Comparison of ENCODE assay signal across 25 cellular contexts in the genomic region with DNA sequence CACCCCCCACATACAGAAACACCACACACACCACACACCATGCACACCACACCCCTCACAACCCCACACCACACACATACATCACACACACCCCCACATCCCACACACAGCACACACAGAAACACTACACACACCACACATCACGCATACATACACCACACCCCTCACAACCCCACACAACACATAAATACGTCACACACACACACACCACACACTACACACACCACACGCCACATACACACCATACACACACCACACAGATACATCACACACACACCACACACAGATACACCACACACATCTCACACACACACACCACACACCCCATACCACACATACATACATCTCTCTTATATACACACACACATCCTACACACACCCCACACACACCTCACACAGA.
DNase-seq lines count a peak whose midpoint lies in the region; ATAC-seq, FAIRE-seq and TF ChIP-seq lines count a peak whose summit lies in the region.
"Had no signal": no experiment of that assay in that cellular context is flagged by ENCODE, and none has a peak within 500 bp of the region (broad histone marks: within the 10 kb centered on the region; RNA-seq: fewer than 3 reads in every experiment).

No MANE protein-coding gene starts in this region.

- no peak overlapping the region for H3K4me3 ChIP-seq in HepG2 (replicated peaks in 1 of 3; ENCODE audit: insufficient read depth in 1 of 3, low read depth in 2 of 3, low read length in 3 of 3)
- H3K4me3 ChIP-seq in right lobe of liver: no peak overlapping the region
- H3K4me3 ChIP-seq in keratinocyte (ENCODE audit: control insufficient read depth in 2 of 3, extremely low read depth in 1 of 3, insufficient read depth in 2 of 3, low read depth in 1 of 3, low read length in 3 of 3): no peak overlapping the region
- H3K4me3 ChIP-seq in smooth muscle cell: no peak overlapping the region
- H3K4me3 ChIP-seq: gastroesophageal sphincter, GM23248, SK-N-MC had no signal

- ATAC-seq in HepG2 (no peak), right lobe of liver (no peak), HG02763 (IDR thresholded peaks at IDR 0.05; ENCODE audit: unreplicated experiment) (no peak), GM18868 (IDR thresholded peaks at IDR 0.05; ENCODE audit: unreplicated experiment) (no peak)
- no peak for ATAC-seq in activated naive CD8-positive, alpha-beta T cell treated with anti-CD3 and anti-CD28 coated beads, Interleukin-2, amount 50 U/mL, for 24 hours
- ATAC-seq: gastroesophageal sphincter, left colon had no signal

- 53% methylated on average over 3 of the region's 3 CpGs for WGBS in HepG2 (ENCODE audit: low lambda C conversion rate)
- WGBS in right lobe of liver (ENCODE audit: insufficient coverage, low coverage, low lambda C conversion rate, missing lambda C conversion rate): 93% methylated on average over 3 of the region's 3 CpGs
- whole genome bisulfite sequencing in smooth muscle cell (ENCODE audit: low lambda C conversion rate): 95% methylated on average over 3 of the region's 3 CpGs

- H2AFZ ChIP-seq in HepG2 (ENCODE audit: low read length) (no peak overlapping the region), keratinocyte (ENCODE audit: control insufficient read depth, low read length) (peak overlapping the region; percentile 55), smooth muscle cell (ENCODE audit: low read depth) (no peak overlapping the region)
- H2AFZ ChIP-seq: GM23248 had no signal

- DNase-seq in HepG2 (ENCODE audit: low spot score): no peak
- no peak for DNase-seq in right lobe of liver
- no peak for DNase-seq in activated naive CD8-positive, alpha-beta T cell treated with anti-CD3 and anti-CD28 coated beads, Interleukin-2, amount 50 U/mL, for 24 hours
- DNase-seq in keratinocyte (ENCODE audit: low read depth, low spot score): no peak
- DNase-seq in urothelium cell line (ENCODE audit: low spot score): no peak
- DNase-seq in smooth muscle cell (lab: John Stamatoyannopoulos, UW; ENCODE audit: unreplicated experiment): no peak
- DNase-seq: activated CD4-positive, CD25-positive, alpha-beta regulatory T cell; activated T-cell treated with anti-CD3 and anti-CD28 coated beads for 4 hours; dermis blood vessel endothelial cell; DND-41; left colon; midbrain; NCI-H1105 treated with DMSO at 0.1 percent for 48 hours; NCI-H2107; NCI-H510A; NK-92 treated with Interleukin-12 subunit alpha and Interleukin-12 subunit beta, amount 100 ng/mL, for 24 hours; stimulated activated CD8-positive, alpha-beta memory T cell treated with anti-CD3 and anti-CD28 coated beads, Interleukin-4, amount 100 ng/mL, for 48 hours; T1000 had no signal

- no peak for TF ChIP-seq CTCF in HepG2 (CRISPR knock-in tag; IDR thresholded peaks at IDR 0.05)
- no peak for TF ChIP-seq CTCF in right lobe of liver (IDR thresholded peaks at IDR 0.05)
- no peak for TF ChIP-seq CTCF in keratinocyte (optimal IDR thresholded peaks at IDR 0.05 in 1 of 3, IDR thresholded peaks at IDR 0.05 in 1 of 3, conservative IDR thresholded peaks at IDR 0.05 in 1 of 3; ENCODE audit: extremely low read depth in 1 of 3, insufficient read depth in 2 of 3, low read length in 3 of 3)
- TF ChIP-seq CTCF in smooth muscle cell (IDR thresholded peaks at IDR 0.05; ENCODE audit: borderline replicate concordance, insufficient read depth, poor library complexity, severe bottlenecking): no peak

- H3K4me1 ChIP-seq in HepG2 (ENCODE audit: insufficient read depth, low read length) (no peaks in the 10 kb centered on the region), right lobe of liver (no peaks in the 10 kb centered on the region), keratinocyte (ENCODE audit: control insufficient read depth, extremely low read depth, insufficient read depth, low read length) (peaks cover 7% of the 10 kb centered on the region), smooth muscle cell (ENCODE audit: low read depth) (no peaks in the 10 kb centered on the region)
- H3K4me1 ChIP-seq: gastroesophageal sphincter had no signal

- intact Hi-C loops in HepG2 (cut with micrococcal nuclease; ENCODE audit: unreplicated experiment): no loop called here
- intact Hi-C loops in right lobe of liver (cut with DNase I): no loop called here

- H3K79me2 ChIP-seq in HepG2 (ENCODE audit: insufficient read depth, low read length): no peaks in the 10 kb centered on the region
- no peaks in the 10 kb centered on the region for H3K79me2 ChIP-seq in keratinocyte (ENCODE audit: control insufficient read depth, insufficient read depth, low read length)
- no peaks in the 10 kb centered on the region for H3K79me2 ChIP-seq in smooth muscle cell (ENCODE audit: low read depth)

- H3K9me3 ChIP-seq in HepG2 (ENCODE audit: low read length): no peaks in the 10 kb centered on the region
- H3K9me3 ChIP-seq in right lobe of liver: no peaks in the 10 kb centered on the region
- H3K9me3 ChIP-seq in keratinocyte (ENCODE audit: control insufficient read depth, low read depth, low read length): no peaks in the 10 kb centered on the region
- no peaks in the 10 kb centered on the region for H3K9me3 ChIP-seq in smooth muscle cell (replicated peaks; ENCODE audit: low read depth)
- H3K9me3 ChIP-seq: gastroesophageal sphincter, neutrophil had no signal

- in situ Hi-C loops in HepG2 (cut with HindIII; ENCODE audit: extremely low pct_ligation_motif_present, low pct_unique_long_range_greater_than_20kb): no loop called here

- FAIRE-seq in HepG2 (lab: Jason Lieb, UNC) (peak; percentile 21), keratinocyte (lab: Jason Lieb, UNC) (peak; percentile 81), urothelium cell line (lab: Jason Lieb, UNC) (peak; percentile 100)

- no peak overlapping the region for H3K4me3 Mint-ChIP-seq in activated naive CD8-positive, alpha-beta T cell treated with anti-CD3 and anti-CD28 coated beads, Interleukin-2, amount 50 U/mL, for 24 hours

- no TSS peak for BruUV-seq in HepG2 (replicated peaks; lab: Mats Ljungman, UMichigan)

- H3K9me3 Mint-ChIP-seq in activated naive CD8-positive, alpha-beta T cell treated with anti-CD3 and anti-CD28 coated beads, Interleukin-2, amount 50 U/mL, for 24 hours: no peaks in the 10 kb centered on the region

- H3K9me1 ChIP-seq in keratinocyte (ENCODE audit: control insufficient read depth, extremely low read depth, insufficient read depth, low read length): no peaks in the 10 kb centered on the region

- peaks cover 4% of the 10 kb centered on the region for H3K4me1 Mint-ChIP-seq in activated naive CD8-positive, alpha-beta T cell treated with anti-CD3 and anti-CD28 coated beads, Interleukin-2, amount 50 U/mL, for 24 hours

- H3K27ac Mint-ChIP-seq in activated naive CD8-positive, alpha-beta T cell treated with anti-CD3 and anti-CD28 coated beads, Interleukin-2, amount 50 U/mL, for 24 hours: peak overlapping the region; percentile 13

- H3K9ac ChIP-seq in HepG2 (ENCODE audit: insufficient read depth, low read depth, low read length): no peak overlapping the region
- H3K9ac ChIP-seq in keratinocyte (ENCODE audit: control insufficient read depth, extremely low read depth, insufficient read depth, low read length): no peak overlapping the region
- H3K9ac ChIP-seq in smooth muscle cell (ENCODE audit: low read depth): no peak overlapping the region
- H3K9ac ChIP-seq: GM23248 had no signal

- CTCF ChIA-PET in HepG2 (lab: Yijun Ruan, JAX; ENCODE audit: low intra/inter-chr PET ratio, low total read pairs): no interaction called here

- H3K36me3 ChIP-seq in HepG2 (replicated peaks in 1 of 2; ENCODE audit: control insufficient read depth in 1 of 2, insufficient read depth in 2 of 2, low read length in 2 of 2) (no peaks in the 10 kb centered on the region), right lobe of liver (no peaks in the 10 kb centered on the region), keratinocyte (ENCODE audit: control insufficient read depth in 2 of 2, extremely low read depth in 1 of 2, insufficient read depth in 2 of 2, low read length in 2 of 2) (no peaks in the 10 kb centered on the region), smooth muscle cell (ENCODE audit: low read depth) (no peaks in the 10 kb centered on the region)
- H3K36me3 ChIP-seq: gastroesophageal sphincter had no signal

- TF ChIP-seq RAD21 in HepG2 (CRISPR knock-in tag; IDR thresholded peaks at IDR 0.05): no peak

- no peaks in the 10 kb centered on the region for H3K27me3 Mint-ChIP-seq in activated naive CD8-positive, alpha-beta T cell treated with anti-CD3 and anti-CD28 coated beads, Interleukin-2, amount 50 U/mL, for 24 hours

- dilution Hi-C loops in keratinocyte (cut with MboI; ENCODE audit: extremely low pct_ligation_motif_present, low sequenced_read_pairs): no loop called here

- H4K20me1 ChIP-seq in HepG2 (ENCODE audit: insufficient read depth, low read length) (no peaks in the 10 kb centered on the region), keratinocyte (ENCODE audit: control insufficient read depth, extremely low read depth, insufficient read depth, low read length) (no peaks in the 10 kb centered on the region), smooth muscle cell (ENCODE audit: low read depth) (no peaks in the 10 kb centered on the region)

- POLR2A ChIA-PET in HepG2 (lab: Yijun Ruan, JAX): no interaction called here

- H3K27me3 ChIP-seq in HepG2 (ENCODE audit: control insufficient read depth in 1 of 2, insufficient read depth in 2 of 2, low read length in 2 of 2) (peaks cover 0 to 1% of the 10 kb centered on the region in 2 experiments; a peak in 2 of 5 replicates), right lobe of liver (no peaks in the 10 kb centered on the region), keratinocyte (ENCODE audit: control insufficient read depth, extremely low read depth, insufficient read depth, low read length) (no peaks in the 10 kb centered on the region), smooth muscle cell (ENCODE audit: low read depth) (no peaks in the 10 kb centered on the region)
- H3K27me3 ChIP-seq: gastroesophageal sphincter, neutrophil had no signal

- TF ChIP-seq POLR2A in HepG2 (IDR thresholded peaks at IDR 0.05; ENCODE audit: insufficient read depth in 1 of 2, low read depth in 2 of 2, low read length in 2 of 2) (no peak), right lobe of liver (IDR thresholded peaks at IDR 0.05) (no peak)

- H3K27ac ChIP-seq in HepG2 (ENCODE audit: extremely low read length, insufficient read depth, low read length) (no peak overlapping the region), right lobe of liver (no peak overlapping the region), keratinocyte (ENCODE audit: control insufficient read depth, insufficient read depth, low read length) (no peak overlapping the region), smooth muscle cell (ENCODE audit: low read depth) (no peak overlapping the region)
- H3K27ac ChIP-seq: epithelial cell of prostate, gastroesophageal sphincter, GM23248, SK-N-MC had no signal

- no peaks in the 10 kb centered on the region for H3K36me3 Mint-ChIP-seq in activated naive CD8-positive, alpha-beta T cell treated with anti-CD3 and anti-CD28 coated beads, Interleukin-2, amount 50 U/mL, for 24 hours (ENCODE audit: low read depth)

- H3K4me2 ChIP-seq in HepG2 (ENCODE audit: low read depth, low read length) (no peak overlapping the region), keratinocyte (ENCODE audit: control insufficient read depth, extremely low read depth, insufficient read depth, low read depth, low read length) (no peak overlapping the region), smooth muscle cell (no peak overlapping the region)

- H3F3A ChIP-seq in smooth muscle cell (ENCODE audit: low read depth): no peaks in the 10 kb centered on the region

- no peak for TF ChIP-seq EP300 in HepG2 (IDR thresholded peaks at IDR 0.05; ENCODE audit: low read depth in 2 of 2, low read length in 2 of 2)
- no peak for TF ChIP-seq EP300 in HepG2 (CRISPR knock-in tag; IDR thresholded peaks at IDR 0.05; ENCODE audit: borderline replicate concordance)
